19 cellular contexts compared by ENCODE assay signal in genomic region chr15:63160638-63161037, GRCh38.
"Had no signal": no experiment of that assay in that cellular context is flagged by ENCODE, and none has a peak within 500 bp of the region (broad histone marks: within the 10 kb centered on the region; RNA-seq: fewer than 3 reads in every experiment).

No MANE protein-coding gene starts in this region.

- H3K27me3 ChIP-seq: MG63 had no signal

- H3K4me3 ChIP-seq: MG63 had no signal

- DNase-seq: Karpas-422, KG1, MG63, NCI-H1092, NCI-H1105 treated with DMSO at 0.1 percent for 48 hours, NCI-H1417 treated with DMSO at 0.1 percent for 48 hours, NCI-H146, NCI-H1694 treated with DMSO at 0.1 percent for 48 hours, NCI-H1930, NCI-H2081, NCI-H2107, NCI-H2171, NCI-H345, NCI-H526 treated with DMSO at 0.1 percent for 48 hours, NCI-H774, SHP77 had no signal

- H3K9me3 ChIP-seq: MG63 had no signal

- H3K27ac ChIP-seq: RWPE1 had no signal

- H3K36me3 ChIP-seq: MG63 had no signal

- ATAC-seq: Panc1, SK-N-SH treated with all-trans-retinoic acid at 6 μM for 48 hours had no signal
